Comparison of ENCODE assay signal across 9 cellular contexts in genomic region chr4:8607603-8608481, GRCh38. TPM values are rescaled to one million over a fixed set of nuclear protein-coding genes. Genes with fewer than 3 reads are reported as not detected.
DNase-seq lines count a peak whose midpoint lies in the region; ATAC-seq and TF ChIP-seq lines count a peak whose summit lies in the region.
"Had no signal": no experiment of that assay in that cellular context is flagged by ENCODE, and none has a peak within 500 bp of the region (broad histone marks: within the 10 kb centered on the region; RNA-seq: fewer than 3 reads in every experiment).

No MANE protein-coding gene starts in this region.

- H3K9me3 Mint-ChIP-seq in CD8-positive, alpha-beta memory T cell = no peaks in the 10 kb centered on the region
- H3K9me3 Mint-ChIP-seq in HFFc6 (no peaks in the 10 kb centered on the region), progenitor cell of endocrine pancreas (ENCODE audit: low read depth) (no peaks in the 10 kb centered on the region)

- H3K4me3 Mint-ChIP-seq in CD8-positive, alpha-beta memory T cell = no peak overlapping the region
- no peak overlapping the region for H3K4me3 Mint-ChIP-seq in HFFc6
- H3K4me3 Mint-ChIP-seq in progenitor cell of endocrine pancreas (ENCODE audit: low read depth) = no peak overlapping the region

- H3K4me1 Mint-ChIP-seq in CD8-positive, alpha-beta memory T cell = no peaks in the 10 kb centered on the region
- H3K4me1 Mint-ChIP-seq in HFFc6 (ENCODE audit: low read depth) = no peaks in the 10 kb centered on the region
- no peaks in the 10 kb centered on the region for H3K4me1 Mint-ChIP-seq in progenitor cell of endocrine pancreas (ENCODE audit: low read depth)

- TF ChIP-seq CTCF in HFFc6 (IDR thresholded peaks at IDR 0.05) (peak; percentile 98), progenitor cell of endocrine pancreas (IDR thresholded peaks at IDR 0.05; ENCODE audit: unreplicated experiment) (peak; percentile 99)

- H3K4me1 ChIP-seq in CD8-positive, alpha-beta memory T cell (ENCODE audit: insufficient read depth, low read length) = no peaks in the 10 kb centered on the region

- H3K4me3 ChIP-seq in CD8-positive, alpha-beta memory T cell (ENCODE audit: low read length) = no peak overlapping the region

- peaks cover 5 to 7% of the 10 kb centered on the region in 2 donors for H3K27me3 Mint-ChIP-seq in CD8-positive, alpha-beta memory T cell
- peaks cover 8% of the 10 kb centered on the region for H3K27me3 Mint-ChIP-seq in HFFc6 (ENCODE audit: insufficient read depth)
- H3K27me3 Mint-ChIP-seq in progenitor cell of endocrine pancreas = peaks cover 24% of the 10 kb centered on the region

- no peak overlapping the region for H3K27ac Mint-ChIP-seq in CD8-positive, alpha-beta memory T cell
- H3K27ac Mint-ChIP-seq in HFFc6 (no peak overlapping the region), progenitor cell of endocrine pancreas (no peak overlapping the region)

- no peaks in the 10 kb centered on the region for H3K9me3 ChIP-seq in CD8-positive, alpha-beta memory T cell (ENCODE audit: low read length)

- ATAC-seq in esophagus mucosa = peak; percentile 20
- ATAC-seq in GM18873 (IDR thresholded peaks at IDR 0.05; ENCODE audit: low FRiP score, unreplicated experiment) = no peak
- ATAC-seq in HG02852 (IDR thresholded peaks at IDR 0.05; ENCODE audit: unreplicated experiment) = no peak
- ATAC-seq in HG03442 (IDR thresholded peaks at IDR 0.05; ENCODE audit: unreplicated experiment) = no peak

- peak in 3 of 5 donors; percentile 7 to 24 (median 14) for DNase-seq in CD8-positive, alpha-beta memory T cell
- DNase-seq in HFFc6 = no peak
- peak; percentile 58 to 60 for DNase-seq in activated CD4-positive, alpha-beta T cell treated with anti-CD3 and anti-CD28 coated beads, Interleukin-2, amount 50 U/mL, for 48 hours
- DNase-seq in progenitor cell of endocrine pancreas (ENCODE audit: low spot score, unreplicated experiment) = peak; percentile 83

- H3K27ac ChIP-seq in CD8-positive, alpha-beta memory T cell (ENCODE audit: low read depth, low read length) = no peak overlapping the region

- POLR2A ChIA-PET in CD8-positive, alpha-beta memory T cell (lab: Charles Lee) = no interaction called here

- H3K36me3 ChIP-seq in CD8-positive, alpha-beta memory T cell (ENCODE audit: insufficient read depth, low read length) = no peaks in the 10 kb centered on the region

- H3K36me3 Mint-ChIP-seq in CD8-positive, alpha-beta memory T cell = no peaks in the 10 kb centered on the region
- H3K36me3 Mint-ChIP-seq in HFFc6 (ENCODE audit: low read depth) (no peaks in the 10 kb centered on the region), progenitor cell of endocrine pancreas (ENCODE audit: insufficient read depth) (no peaks in the 10 kb centered on the region)

- CTCF ChIA-PET in CD8-positive, alpha-beta memory T cell (lab: Charles Lee) = interaction anchor here (0.7 kb wide), 1 partner anchor 10 kb away, joined by 3 read pairs; no protein-coding TSS in a partner anchor

- H3K27me3 ChIP-seq in CD8-positive, alpha-beta memory T cell (ENCODE audit: insufficient read depth, low read length, poor library complexity, severe bottlenecking) = no peaks in the 10 kb centered on the region

RNA-seq across cellular contexts. Expression of gene CPZ, which starts 15.3 kb away (rescaled TPM):
- total RNA-seq in CD8-positive, alpha-beta memory T cell = not detected
- not detected for polyA plus RNA-seq in CD8-positive, alpha-beta memory T cell
- total RNA-seq in HFFc6 (2021; fragmentation: NEBNext Ultra II Directional; extraction: Animal tissue kit (Norgen Biotek cat#: 25700)) = 1 to 10 TPM; 1.9 to 3.5 (median 2.5) TPM
- total RNA-seq in esophagus mucosa (0.80 TPM), progenitor cell of endocrine pancreas (0.19 and 0.29 TPM in 2 replicates)
- total RNA-seq: HT1080 had no signal

RNA-seq across cellular contexts. Expression of gene GPR78, which starts 27.6 kb away (rescaled TPM):
- total RNA-seq in CD8-positive, alpha-beta memory T cell = not detected
- not detected for polyA plus RNA-seq in CD8-positive, alpha-beta memory T cell
- under 1 TPM in 4 of 6 experiments, not detected in 2; 0.05 to 0.14 (median 0.09) TPM for total RNA-seq in HFFc6 (2021; fragmentation: NEBNext Ultra II Directional; extraction: Animal tissue kit (Norgen Biotek cat#: 25700))
- total RNA-seq in esophagus mucosa (6.4 TPM), progenitor cell of endocrine pancreas (0.31 TPM in 1 of 2 replicates, not detected in the other)
- total RNA-seq: HT1080 had no signal
